ENCODE assay signal across 8 cellular contexts in genomic region chr10:12252882-12253546, GRCh38. TPM values are rescaled to one million over a fixed set of nuclear protein-coding genes. Genes with fewer than 3 reads are reported as not detected.
DNase-seq lines count a peak whose midpoint lies in the region; ATAC-seq and TF ChIP-seq lines count a peak whose summit lies in the region.

No MANE protein-coding gene starts in this region.

- H3K4me3 ChIP-seq in HCT116 (replicated peaks in 1 of 2; ENCODE audit: low read depth in 1 of 2, low read length in 2 of 2) (no peak overlapping the region), SU-DHL-6 (ENCODE audit: insufficient read depth, low read length, poor library complexity, severe bottlenecking) (no peak overlapping the region), right lobe of liver (no peak overlapping the region)

- intact Hi-C loops in HCT116 (cut with micrococcal nuclease): no loop called here
- intact Hi-C loops in right lobe of liver (cut with DNase I): loop anchor here in 1 of 2 donors (10.0 kb wide), 1 partner anchor 212 kb away; no protein-coding TSS in a partner anchor

- no peak for TF ChIP-seq POLR2A in HCT116 (IDR thresholded peaks at IDR 0.05; ENCODE audit: borderline replicate concordance, extremely low read depth, insufficient read depth, insufficient read length)
- no peak for TF ChIP-seq POLR2A in right lobe of liver (IDR thresholded peaks at IDR 0.05)

- H3K27me3 Mint-ChIP-seq in activated T-cell treated with anti-CD3 and anti-CD28 coated beads, Interleukin-2, amount 50 U/mL, for 24 hours: no peaks in the 10 kb centered on the region

- POLR2A ChIA-PET in HCT116 (lab: Charles Lee): no interaction called here

- ATAC-seq in HCT116 (peak; percentile 87), right lobe of liver (peak; percentile 29 to 44 (median 35)), HG03469 (IDR thresholded peaks at IDR 0.05; ENCODE audit: unreplicated experiment) (no peak)

- H3K4me2 ChIP-seq in HCT116 (ENCODE audit: low read length): no peak overlapping the region
- H3K4me2 ChIP-seq in SU-DHL-6 (ENCODE audit: low read depth, low read length, poor library complexity, severe bottlenecking): no peak overlapping the region

- no peak overlapping the region for H3K27ac ChIP-seq in HCT116 (ENCODE audit: low read depth, low read length)
- H3K27ac ChIP-seq in SU-DHL-6 (ENCODE audit: low read depth, low read length): no peak overlapping the region
- no peak overlapping the region for H3K27ac ChIP-seq in right lobe of liver

- RAD21 ChIA-PET in HCT116 (lab: Charles Lee; ENCODE audit: low non-redundant PET in 1 of 2, low total read pairs in 2 of 2, uncharacterized antibody in 2 of 2, unreplicated experiment in 2 of 2): no interaction called here

- no peaks in the 10 kb centered on the region for H3K4me1 ChIP-seq in HCT116 (ENCODE audit: control insufficient read depth in 1 of 2, insufficient read depth in 2 of 2, low read length in 2 of 2)
- no peaks in the 10 kb centered on the region for H3K4me1 ChIP-seq in right lobe of liver

- no peaks in the 10 kb centered on the region for H3K9me3 Mint-ChIP-seq in activated T-cell treated with anti-CD3 and anti-CD28 coated beads, Interleukin-2, amount 50 U/mL, for 24 hours

- H3K9ac ChIP-seq in HCT116 (ENCODE audit: low read length): no peak overlapping the region
- no peak overlapping the region for H3K9ac ChIP-seq in SU-DHL-6 (ENCODE audit: low read length)

- 85% methylated on average over 13 of the region's 13 CpGs for WGBS in right lobe of liver (ENCODE audit: insufficient coverage, low coverage, low lambda C conversion rate, missing lambda C conversion rate)

- H2AFZ ChIP-seq in HCT116 (ENCODE audit: low read depth, low read length, poor library complexity, severe bottlenecking) (no peak overlapping the region), SU-DHL-6 (ENCODE audit: low read depth, low read length, severe bottlenecking) (no peak overlapping the region)

- no peak overlapping the region for H3K27ac Mint-ChIP-seq in activated T-cell treated with anti-CD3 and anti-CD28 coated beads, Interleukin-2, amount 50 U/mL, for 24 hours

- H3F3A ChIP-seq in SU-DHL-6 (ENCODE audit: insufficient read depth): peaks cover 8% of the 10 kb centered on the region

- H3K9me2 ChIP-seq in HCT116 (ENCODE audit: insufficient read depth) (no peaks in the 10 kb centered on the region), SU-DHL-6 (replicated peaks; ENCODE audit: insufficient read depth, low read length) (no peaks in the 10 kb centered on the region)

- H3K9me3 ChIP-seq in HCT116 (ENCODE audit: control insufficient read depth in 1 of 2, insufficient read depth in 1 of 2, low read depth in 1 of 2, low read length in 2 of 2) (no peaks in the 10 kb centered on the region), SU-DHL-6 (ENCODE audit: insufficient read depth, low read length) (no peaks in the 10 kb centered on the region), right lobe of liver (no peaks in the 10 kb centered on the region)

- H3K79me2 ChIP-seq in HCT116 (ENCODE audit: insufficient read depth, low read length) (no peaks in the 10 kb centered on the region), SU-DHL-6 (ENCODE audit: insufficient read depth, low read length) (no peaks in the 10 kb centered on the region)

- H3K27me3 ChIP-seq in HCT116 (ENCODE audit: insufficient read depth, low read length) (no peaks in the 10 kb centered on the region), SU-DHL-6 (ENCODE audit: low read length) (no peaks in the 10 kb centered on the region), right lobe of liver (no peaks in the 10 kb centered on the region)

- TSS peak; percentile 44 for BruUV-seq in HCT116 (replicated peaks; lab: Mats Ljungman, UMichigan)

- H3K4me3 Mint-ChIP-seq in activated T-cell treated with anti-CD3 and anti-CD28 coated beads, Interleukin-2, amount 50 U/mL, for 24 hours: no peak overlapping the region

- TF ChIP-seq CTCF in GM10266 (IDR thresholded peaks at IDR 0.05; ENCODE audit: control insufficient read depth, insufficient read depth, low read depth, missing control alignments) (peak; percentile 49), HCT116 (IDR thresholded peaks at IDR 0.05 in 2 of 3, conservative IDR thresholded peaks at IDR 0.05 in 1 of 3; ENCODE audit: borderline replicate concordance in 1 of 3, insufficient read depth in 1 of 3, low read depth in 2 of 3, low read length in 2 of 3) (peak; percentile 34 to 67 (median 61); a peak in 5 of 6 replicates), SU-DHL-6 (IDR thresholded peaks at IDR 0.05; ENCODE audit: insufficient read depth, low read length, poor library complexity, severe bottlenecking) (peak; percentile 32), right lobe of liver (IDR thresholded peaks at IDR 0.05) (peak in 3 of 4 donors; percentile 4 to 31 (median 20))

- TF ChIP-seq RAD21 in HCT116 (IDR thresholded peaks at IDR 0.05; ENCODE audit: low read depth): peak; percentile 58

- no peaks in the 10 kb centered on the region for H4K20me1 ChIP-seq in HCT116 (ENCODE audit: insufficient read depth)
- H4K20me1 ChIP-seq in SU-DHL-6 (ENCODE audit: low read depth, low read length): no peaks in the 10 kb centered on the region

- CTCF ChIA-PET in HCT116 (lab: Charles Lee): interaction anchor here (1.7 kb wide), 1 partner anchor 403 kb away, joined by 8 read pairs; no protein-coding TSS in a partner anchor

- no peaks in the 10 kb centered on the region for H3K4me1 Mint-ChIP-seq in activated T-cell treated with anti-CD3 and anti-CD28 coated beads, Interleukin-2, amount 50 U/mL, for 24 hours (ENCODE audit: low read depth)

- H3K36me3 ChIP-seq in HCT116 (ENCODE audit: control insufficient read depth in 1 of 2, insufficient read depth in 2 of 2, low read length in 2 of 2): peaks cover 0 to 8% of the 10 kb centered on the region in 2 experiments; a peak in 3 of 4 replicates
- H3K36me3 ChIP-seq in SU-DHL-6 (ENCODE audit: low read length): peaks cover 8% of the 10 kb centered on the region
- peaks cover 0 to 13% (median 0%) of the 10 kb centered on the region in 4 donors for H3K36me3 ChIP-seq in right lobe of liver

- peaks cover 45% of the 10 kb centered on the region for H3K36me3 Mint-ChIP-seq in activated T-cell treated with anti-CD3 and anti-CD28 coated beads, Interleukin-2, amount 50 U/mL, for 24 hours (ENCODE audit: low read depth)

- DNase-seq in GM10266 (ENCODE audit: extremely low spot score) (peak; percentile 59), HCT116 (ENCODE audit: low read depth, low spot score) (no peak), right lobe of liver (peak in 1 of 3 donors; percentile 4), kidney glomerular epithelial cell (lab: John Stamatoyannopoulos, UW) (no peak), EL (no peak)
- DNase-seq in activated T-cell treated with anti-CD3 and anti-CD28 coated beads, Interleukin-2, amount 50 U/mL, for 24 hours: no peak

TF ChIP-seq in HCT116, 20 proteins besides CTCF, POLR2A, EP300 and RAD21:
- no peak for TF ChIP-seq POLR2AphosphoS5 (IDR thresholded peaks at IDR 0.05; ENCODE audit: low read depth, low read length)
- no peak for TF ChIP-seq EZH2 (IDR thresholded peaks at IDR 0.05)
- no peak for TF ChIP-seq MAX (IDR thresholded peaks at IDR 0.05)
- TF ChIP-seq ELF1 (IDR thresholded peaks at IDR 0.05; ENCODE audit: borderline replicate concordance, low read depth): no peak

RNA-seq across cellular contexts. Expression of gene CDC123, which starts 57.0 kb away (rescaled TPM):
- total RNA-seq in HCT116 (2021; ENCODE audit: unreplicated experiment) (132 TPM), right lobe of liver (10 to 100 TPM; 29.5 to 46.3 (median 33.0) TPM)
- 133 and 134 TPM in 2 replicates for polyA plus RNA-seq in HCT116 (2012)

RNA-seq across cellular contexts. Expression of gene NUDT5, which starts 57.3 kb away (rescaled TPM):
- total RNA-seq in HCT116 (2021; ENCODE audit: unreplicated experiment): 101 TPM
- 75.0 and 99.5 TPM in 2 replicates for polyA plus RNA-seq in HCT116 (2012)
- total RNA-seq in right lobe of liver: 10 to 100 TPM; 48.6 to 64.3 (median 55.8) TPM
